In genomic region chr1:101257500-101258325, GRCh38 we compare ENCODE assay signal across 9 cellular contexts. TPM values are rescaled to one million over a fixed set of nuclear protein-coding genes. Genes with fewer than 3 reads are reported as not detected.
DNase-seq lines count a peak whose midpoint lies in the region; ATAC-seq, FAIRE-seq and TF ChIP-seq lines count a peak whose summit lies in the region.
"Had no signal": no experiment of that assay in that cellular context is flagged by ENCODE, and none has a peak within 500 bp of the region (broad histone marks: within the 10 kb centered on the region; RNA-seq: fewer than 3 reads in every experiment).

No MANE protein-coding gene starts in this region.

- no peaks in the 10 kb centered on the region for H3K9me3 Mint-ChIP-seq in activated T-helper 2 cell treated with anti-CD3 and anti-CD28 coated beads, Interferon-gamma antibody, Interleukin-2, Interleukin-4, amounts not matched to agents 10 μg/mL and 5 μg/mL and 100 μg/mL, durations not matched to agents 14 hours and 24 hours and 36 hours
- no peaks in the 10 kb centered on the region for H3K9me3 Mint-ChIP-seq in stimulated activated naive CD8-positive, alpha-beta T cell treated with anti-CD3 and anti-CD28 coated beads, Interleukin-15, Interleukin-2, amounts not matched to agents 100 ng/mL and 50 ng/mL, for 24 hours
- H3K9me3 Mint-ChIP-seq in HFFc6: no peaks in the 10 kb centered on the region

- H3K36me3 Mint-ChIP-seq in activated T-helper 2 cell treated with anti-CD3 and anti-CD28 coated beads, Interferon-gamma antibody, Interleukin-2, Interleukin-4, amounts not matched to agents 10 μg/mL and 5 μg/mL and 100 μg/mL, durations not matched to agents 14 hours and 24 hours and 36 hours (ENCODE audit: low read depth): peaks cover 2% of the 10 kb centered on the region
- H3K36me3 Mint-ChIP-seq in stimulated activated naive CD8-positive, alpha-beta T cell treated with anti-CD3 and anti-CD28 coated beads, Interleukin-15, Interleukin-2, amounts not matched to agents 100 ng/mL and 50 ng/mL, for 24 hours (ENCODE audit: low read depth): no peaks in the 10 kb centered on the region
- H3K36me3 Mint-ChIP-seq in HFFc6 (ENCODE audit: low read depth): no peaks in the 10 kb centered on the region

- intact Hi-C loops in activated T-helper 2 cell treated with anti-CD3 and anti-CD28 coated beads, Interferon-gamma antibody, Interleukin-2, Interleukin-4, amounts not matched to agents 10 μg/mL and 5 μg/mL and 100 μg/mL, durations not matched to agents 14 hours and 24 hours and 36 hours (cut with micrococcal nuclease): no loop called here

- H3K4me1 Mint-ChIP-seq in activated T-helper 2 cell treated with anti-CD3 and anti-CD28 coated beads, Interferon-gamma antibody, Interleukin-2, Interleukin-4, amounts not matched to agents 10 μg/mL and 5 μg/mL and 100 μg/mL, durations not matched to agents 14 hours and 24 hours and 36 hours (ENCODE audit: low read depth): peaks cover 53% of the 10 kb centered on the region
- H3K4me1 Mint-ChIP-seq in stimulated activated naive CD8-positive, alpha-beta T cell treated with anti-CD3 and anti-CD28 coated beads, Interleukin-15, Interleukin-2, amounts not matched to agents 100 ng/mL and 50 ng/mL, for 24 hours (ENCODE audit: low read depth): peaks cover 77% of the 10 kb centered on the region
- peaks cover 73% of the 10 kb centered on the region for H3K4me1 Mint-ChIP-seq in HFFc6 (ENCODE audit: low read depth)

- H3K27ac Mint-ChIP-seq in activated T-helper 2 cell treated with anti-CD3 and anti-CD28 coated beads, Interferon-gamma antibody, Interleukin-2, Interleukin-4, amounts not matched to agents 10 μg/mL and 5 μg/mL and 100 μg/mL, durations not matched to agents 14 hours and 24 hours and 36 hours: peak overlapping the region; percentile 47
- H3K27ac Mint-ChIP-seq in stimulated activated naive CD8-positive, alpha-beta T cell treated with anti-CD3 and anti-CD28 coated beads, Interleukin-15, Interleukin-2, amounts not matched to agents 100 ng/mL and 50 ng/mL, for 24 hours: peak overlapping the region; percentile 32
- H3K27ac Mint-ChIP-seq in HFFc6: no peak overlapping the region

- peak; percentile 68 for ATAC-seq in GM21619 (IDR thresholded peaks at IDR 0.05; ENCODE audit: unreplicated experiment)
- ATAC-seq: Panc1 had no signal

- no peak for TF ChIP-seq CTCF in HFFc6 (IDR thresholded peaks at IDR 0.05)

- H3K27me3 Mint-ChIP-seq in activated T-helper 2 cell treated with anti-CD3 and anti-CD28 coated beads, Interferon-gamma antibody, Interleukin-2, Interleukin-4, amounts not matched to agents 10 μg/mL and 5 μg/mL and 100 μg/mL, durations not matched to agents 14 hours and 24 hours and 36 hours (ENCODE audit: low read depth): no peaks in the 10 kb centered on the region
- no peaks in the 10 kb centered on the region for H3K27me3 Mint-ChIP-seq in stimulated activated naive CD8-positive, alpha-beta T cell treated with anti-CD3 and anti-CD28 coated beads, Interleukin-15, Interleukin-2, amounts not matched to agents 100 ng/mL and 50 ng/mL, for 24 hours
- peaks cover under 1% of the 10 kb centered on the region for H3K27me3 Mint-ChIP-seq in HFFc6 (ENCODE audit: insufficient read depth)

- peak; percentile 95 for FAIRE-seq in GM18507 (lab: Jason Lieb, UNC)

- no peak overlapping the region for H3K4me3 Mint-ChIP-seq in activated T-helper 2 cell treated with anti-CD3 and anti-CD28 coated beads, Interferon-gamma antibody, Interleukin-2, Interleukin-4, amounts not matched to agents 10 μg/mL and 5 μg/mL and 100 μg/mL, durations not matched to agents 14 hours and 24 hours and 36 hours (ENCODE audit: low read depth)
- no peak overlapping the region for H3K4me3 Mint-ChIP-seq in stimulated activated naive CD8-positive, alpha-beta T cell treated with anti-CD3 and anti-CD28 coated beads, Interleukin-15, Interleukin-2, amounts not matched to agents 100 ng/mL and 50 ng/mL, for 24 hours
- no peak overlapping the region for H3K4me3 Mint-ChIP-seq in HFFc6

- DNase-seq in GM18507 (ENCODE audit: extremely low spot score, insufficient read length, low read depth) (no peak), HUDEP-2 (lab: John Stamatoyannopoulos, UW; ENCODE audit: unreplicated experiment in 76 of 76) (peak in 74 of 76 experiments; percentile 19 to 96 (median 78)), HFFc6 (no peak), NCI-H1436 (lab: John Stamatoyannopoulos, UW) (no peak)
- DNase-seq in activated T-helper 2 cell treated with anti-CD3 and anti-CD28 coated beads, Interferon-gamma antibody, Interleukin-2, Interleukin-4, amounts not matched to agents 10 μg/mL and 5 μg/mL and 100 μg/mL, durations not matched to agents 14 hours and 24 hours and 36 hours (ENCODE audit: low spot score): peak; percentile 23
- DNase-seq in effector CD4-positive, alpha-beta T cell: no peak

RNA-seq across cellular contexts. Expression of gene S1PR1, which starts 20.9 kb away (rescaled TPM):
- 71.0 and 73.0 TPM in 2 replicates for total RNA-seq in activated T-helper 2 cell treated with anti-CD3 and anti-CD28 coated beads, Interferon-gamma antibody, Interleukin-2, Interleukin-4, amounts not matched to agents 10 μg/mL and 5 μg/mL and 100 μg/mL, durations not matched to agents 14 hours and 24 hours and 36 hours
- total RNA-seq in HFFc6 (2021; fragmentation: NEBNext Ultra II Directional; extraction: Animal tissue kit (Norgen Biotek cat#: 25700)): 10 to 100 TPM in 2 of 6 experiments, 1 to 10 TPM in 4; 6.0 to 10.2 (median 8.9) TPM

Comparison
In these comparisons a context has a peak if more than half of its experiments do, and no peak if none do; other contexts are left out.
1. DNase-seq: peak in HUDEP-2 (74 of 76) and activated T-helper 2 cell treated with anti-CD3 and anti-CD28 coated beads, Interferon-gamma antibody, Interleukin-2, Interleukin-4, amounts not matched to agents 10 μg/mL and 5 μg/mL and 100 μg/mL, durations not matched to agents 14 hours and 24 hours and 36 hours (single experiment); none in GM18507 (single experiment), HFFc6 (single experiment), effector CD4-positive, alpha-beta T cell (single experiment) and NCI-H1436 (single experiment).